In genomic region chr11:74773481-74773880, GRCh38 we compare ENCODE assay signal across 24 cellular contexts. TPM values are rescaled to one million over a fixed set of nuclear protein-coding genes. Genes with fewer than 3 reads are reported as not detected.
"Had no signal": no experiment of that assay in that cellular context is flagged by ENCODE, and none has a peak within 500 bp of the region (broad histone marks: within the 10 kb centered on the region; RNA-seq: fewer than 3 reads in every experiment).

No MANE protein-coding gene starts in this region.

- H3K4me1 ChIP-seq: foreskin keratinocyte, testis had no signal

- H3K27me3 ChIP-seq: esophagus muscularis mucosa, foreskin keratinocyte, ovary, right lobe of liver, stomach, testis had no signal

- H3K36me3 ChIP-seq: esophagus muscularis mucosa, lower lobe of right lung, ovary, right lobe of liver, stomach had no signal

- DNase-seq: activated B cell treated with CpG ODN at 0.5 μM for 24 hours; activated CD4-positive, alpha-beta T cell treated with anti-CD3 and anti-CD28 coated beads for 48 hours; activated CD8-positive, alpha-beta T cell treated with anti-CD3 and anti-CD28 coated beads for 36 hours; activated naive CD4-positive, alpha-beta T cell treated with Interleukin-2 at 50 U/mL for 16 hours; activated naive CD8-positive, alpha-beta T cell treated with anti-CD3 and anti-CD28 coated beads, Interleukin-2, amount 10 ng/mL, durations not matched to agents 7 days and 5 days; activated T-cell treated with anti-CD3 and anti-CD28 coated beads, Interleukin-2, amount 50 U/mL, for 1 hour; anterior cingulate cortex; cerebellar nuclear complex; effector CD8-positive, alpha-beta T cell; hippocampal formation; islet precursor cell; left colon; lower lobe of right lung; naive thymus-derived CD8-positive, alpha-beta T cell; ovary; right lobe of liver; stimulated activated CD4-positive, alpha-beta T cell treated with anti-CD3 and anti-CD28 coated beads, Interleukin-4, amount 100 ng/mL, for 24 hours; stomach; testis had no signal

- H3K27ac Mint-ChIP-seq: activated B cell treated with CpG ODN at 0.5 μM for 24 hours; activated CD8-positive, alpha-beta T cell treated with anti-CD3 and anti-CD28 coated beads for 36 hours; activated naive CD8-positive, alpha-beta T cell treated with anti-CD3 and anti-CD28 coated beads, Interleukin-2, amount 10 ng/mL, durations not matched to agents 7 days and 5 days; activated T-helper 2 cell treated with anti-CD3 and anti-CD28 coated beads, Interferon-gamma antibody, Interleukin-2, Interleukin-4, amounts not matched to agents 10 μg/mL and 5 μg/mL and 100 μg/mL, durations not matched to agents 14 hours and 24 hours and 36 hours; naive thymus-derived CD8-positive, alpha-beta T cell; stimulated activated effector memory CD8-positive, alpha-beta T cell treated with anti-CD3 and anti-CD28 coated beads, Interleukin-12 subunit alpha, Interleukin-12 subunit beta, amount 100 ng/mL, for 72 hours; type B pancreatic cell had no signal

- H3K36me3 Mint-ChIP-seq: stimulated activated effector memory CD8-positive, alpha-beta T cell treated with anti-CD3 and anti-CD28 coated beads, Interleukin-12 subunit alpha, Interleukin-12 subunit beta, amount 100 ng/mL, for 72 hours had no signal

- H3K4me3 Mint-ChIP-seq: activated B cell treated with CpG ODN at 0.5 μM for 24 hours; activated CD8-positive, alpha-beta T cell treated with anti-CD3 and anti-CD28 coated beads for 36 hours; activated naive CD8-positive, alpha-beta T cell treated with anti-CD3 and anti-CD28 coated beads, Interleukin-2, amount 10 ng/mL, durations not matched to agents 7 days and 5 days; naive thymus-derived CD8-positive, alpha-beta T cell; stimulated activated effector memory CD8-positive, alpha-beta T cell treated with anti-CD3 and anti-CD28 coated beads, Interleukin-12 subunit alpha, Interleukin-12 subunit beta, amount 100 ng/mL, for 72 hours; type B pancreatic cell had no signal

- H3K4me3 ChIP-seq: esophagus muscularis mucosa, lower lobe of right lung, ovary, right lobe of liver, stomach, testis had no signal

- H3K9me3 Mint-ChIP-seq: activated B cell treated with CpG ODN at 0.5 μM for 24 hours; activated CD8-positive, alpha-beta T cell treated with anti-CD3 and anti-CD28 coated beads for 36 hours; activated naive CD8-positive, alpha-beta T cell treated with anti-CD3 and anti-CD28 coated beads, Interleukin-2, amount 10 ng/mL, durations not matched to agents 7 days and 5 days; activated T-helper 2 cell treated with anti-CD3 and anti-CD28 coated beads, Interferon-gamma antibody, Interleukin-2, Interleukin-4, amounts not matched to agents 10 μg/mL and 5 μg/mL and 100 μg/mL, durations not matched to agents 14 hours and 24 hours and 36 hours; naive thymus-derived CD8-positive, alpha-beta T cell; stimulated activated effector memory CD8-positive, alpha-beta T cell treated with anti-CD3 and anti-CD28 coated beads, Interleukin-12 subunit alpha, Interleukin-12 subunit beta, amount 100 ng/mL, for 72 hours; type B pancreatic cell had no signal

- ATAC-seq: activated CD8-positive, alpha-beta T cell treated with anti-CD3 and anti-CD28 coated beads for 36 hours; foreskin keratinocyte; left colon; lower lobe of right lung; naive thymus-derived CD8-positive, alpha-beta T cell; stimulated activated effector memory CD8-positive, alpha-beta T cell treated with anti-CD3 and anti-CD28 coated beads, Interleukin-12 subunit alpha, Interleukin-12 subunit beta, amount 100 ng/mL, for 72 hours had no signal

- H3K27ac ChIP-seq: esophagus muscularis mucosa, foreskin keratinocyte, lower lobe of right lung, ovary, right lobe of liver, stomach, testis had no signal

- H3K9me3 ChIP-seq: esophagus muscularis mucosa, lower lobe of right lung, ovary, right lobe of liver, stomach, testis had no signal

- H3K27me3 Mint-ChIP-seq: activated B cell treated with CpG ODN at 0.5 μM for 24 hours; activated CD8-positive, alpha-beta T cell treated with anti-CD3 and anti-CD28 coated beads for 36 hours; activated naive CD8-positive, alpha-beta T cell treated with anti-CD3 and anti-CD28 coated beads, Interleukin-2, amount 10 ng/mL, durations not matched to agents 7 days and 5 days; naive thymus-derived CD8-positive, alpha-beta T cell; type B pancreatic cell had no signal

RNA-seq across cellular contexts. Expression of gene CHRDL2, which starts 42.3 kb away (rescaled TPM):
- total RNA-seq: activated B cell treated with CpG ODN at 0.5 μM for 24 hours; activated CD8-positive, alpha-beta T cell treated with anti-CD3 and anti-CD28 coated beads for 36 hours; activated naive CD8-positive, alpha-beta T cell treated with anti-CD3 and anti-CD28 coated beads, Interleukin-2, amount 10 ng/mL, durations not matched to agents 7 days and 5 days; activated T-helper 2 cell treated with anti-CD3 and anti-CD28 coated beads, Interferon-gamma antibody, Interleukin-2, Interleukin-4, amounts not matched to agents 10 μg/mL and 5 μg/mL and 100 μg/mL, durations not matched to agents 14 hours and 24 hours and 36 hours; foreskin keratinocyte; naive thymus-derived CD8-positive, alpha-beta T cell had no signal
- polyA plus RNA-seq: foreskin keratinocyte; naive thymus-derived CD8-positive, alpha-beta T cell had no signal
